8 cellular contexts compared by ENCODE assay signal in genomic region chr2:34570266-34570872, GRCh38.
A peak's percentile ranks its signal among the peaks of the same experiment; 100 is the strongest.
DNase-seq lines count a peak whose midpoint lies in the region; ATAC-seq and TF ChIP-seq lines count a peak whose summit lies in the region.

No MANE protein-coding gene starts in this region.

- TF ChIP-seq CTCF in foreskin keratinocyte (conservative IDR thresholded peaks at IDR 0.05) = peak; percentile 66
- peak; percentile 46 for TF ChIP-seq CTCF in smooth muscle cell (IDR thresholded peaks at IDR 0.05; ENCODE audit: borderline replicate concordance, insufficient read depth, poor library complexity, severe bottlenecking)
- TF ChIP-seq CTCF in esophagus squamous epithelium (IDR thresholded peaks at IDR 0.05) = peak in 1 of 6 experiments; percentile 8

- no peak overlapping the region for H2AFZ ChIP-seq in smooth muscle cell (ENCODE audit: low read depth)

- peak; percentile 6 to 28 for DNase-seq in NCI-H524 (lab: John Stamatoyannopoulos, UW)
- no peak for DNase-seq in NCI-H524 treated with DMSO at 0.1 percent for 48 hours (lab: John Stamatoyannopoulos, UW)
- peak; percentile 70 for DNase-seq in NCI-H2171 treated with DMSO at 0.1 percent for 48 hours (lab: John Stamatoyannopoulos, UW)
- peak; percentile 37 to 61 for DNase-seq in foreskin keratinocyte
- no peak for DNase-seq in smooth muscle cell (lab: John Stamatoyannopoulos, UW; ENCODE audit: unreplicated experiment)
- DNase-seq in amniotic stem cell (lab: John Stamatoyannopoulos, UW) = no peak
- no peak for DNase-seq in esophagus squamous epithelium (lab: John Stamatoyannopoulos, UW)

- no peak for TF ChIP-seq POLR2A in esophagus squamous epithelium (IDR thresholded peaks at IDR 0.05)

- H4K20me1 ChIP-seq in smooth muscle cell (ENCODE audit: low read depth) = no peaks in the 10 kb centered on the region

- no peaks in the 10 kb centered on the region for H3F3A ChIP-seq in smooth muscle cell (ENCODE audit: low read depth)

- no peaks in the 10 kb centered on the region for H3K27me3 ChIP-seq in foreskin keratinocyte
- H3K27me3 ChIP-seq in smooth muscle cell (ENCODE audit: low read depth) = no peaks in the 10 kb centered on the region
- H3K27me3 ChIP-seq in esophagus squamous epithelium = no peaks in the 10 kb centered on the region

- H3K9me3 ChIP-seq in smooth muscle cell (replicated peaks; ENCODE audit: low read depth) = no peaks in the 10 kb centered on the region
- H3K9me3 ChIP-seq in esophagus squamous epithelium = no peaks in the 10 kb centered on the region

- intact Hi-C loops in esophagus squamous epithelium (cut with DNase I) = no loop called here

- no peaks in the 10 kb centered on the region for H3K36me3 ChIP-seq in smooth muscle cell (ENCODE audit: low read depth)
- H3K36me3 ChIP-seq in esophagus squamous epithelium = no peaks in the 10 kb centered on the region

- WGBS in smooth muscle cell (ENCODE audit: low lambda C conversion rate) = 74% methylated on average over 7 of the region's 7 CpGs
- 65 to 67% methylated on average over 5 of the region's 7 CpGs for WGBS in esophagus squamous epithelium, 2 donors

- H3K4me1 ChIP-seq in foreskin keratinocyte (no peaks in the 10 kb centered on the region), smooth muscle cell (ENCODE audit: low read depth) (no peaks in the 10 kb centered on the region), esophagus squamous epithelium (no peaks in the 10 kb centered on the region)

- H3K27ac ChIP-seq in foreskin keratinocyte (no peak overlapping the region), smooth muscle cell (ENCODE audit: low read depth) (no peak overlapping the region), esophagus squamous epithelium (no peak overlapping the region)

- H3K4me2 ChIP-seq in smooth muscle cell = no peak overlapping the region

- H3K9ac ChIP-seq in smooth muscle cell (ENCODE audit: low read depth) = no peak overlapping the region

- no peaks in the 10 kb centered on the region for H3K79me2 ChIP-seq in smooth muscle cell (ENCODE audit: low read depth)

- H3K4me3 ChIP-seq in smooth muscle cell = no peak overlapping the region
- no peak overlapping the region for H3K4me3 ChIP-seq in esophagus squamous epithelium

- peak; percentile 58 for ATAC-seq in foreskin keratinocyte
- ATAC-seq in HG03354 (IDR thresholded peaks at IDR 0.05; ENCODE audit: poor library complexity, severe bottlenecking, unreplicated experiment) = no peak

Comparison
In these comparisons a context has a peak if more than half of its experiments do, and no peak if none do; other contexts are left out.
1. DNase-seq: peak in NCI-H524 (2 of 2), NCI-H2171 treated with DMSO at 0.1 percent for 48 hours (single experiment) and foreskin keratinocyte (2 of 2); none in NCI-H524 treated with DMSO at 0.1 percent for 48 hours (single experiment), smooth muscle cell (single experiment), amniotic stem cell (single experiment) and esophagus squamous epithelium (single experiment).